ENCODE assay signal across 20 cellular contexts in genomic region chr5:168813179-168813968, GRCh38.
DNase-seq lines count a peak whose midpoint lies in the region; ATAC-seq, FAIRE-seq and TF ChIP-seq lines count a peak whose summit lies in the region.
"Had no signal": no experiment of that assay in that cellular context is flagged by ENCODE, and none has a peak within 500 bp of the region (broad histone marks: within the 10 kb centered on the region; RNA-seq: fewer than 3 reads in every experiment).

No MANE protein-coding gene starts in this region.

- intact Hi-C loops in K562 (cut with micrococcal nuclease) = no loop called here
- intact Hi-C loops in Calu3 (cut with micrococcal nuclease; ENCODE audit: unreplicated experiment) = no loop called here

- peaks cover 99% of the 10 kb centered on the region for H3K27me3 Mint-ChIP-seq in Calu3 (ENCODE audit: unreplicated experiment)
- H3K27me3 Mint-ChIP-seq: CD4-positive, alpha-beta T cell had no signal

- no peaks in the 10 kb centered on the region for H3K36me3 Mint-ChIP-seq in Calu3 (ENCODE audit: insufficient read depth, unreplicated experiment)

- peak; percentile 83 for DNase-seq in BE2C
- peak; percentile 51 for DNase-seq in SK-N-DZ (ENCODE audit: low spot score)
- DNase-seq in K562 (ENCODE audit: extremely low read depth in 1 of 4, low spot score in 3 of 4) = peak; percentile 44 to 79 (median 59)
- no peak for DNase-seq in right atrium auricular region (ENCODE audit: low spot score)
- DNase-seq in Calu3 = no peak
- DNase-seq: CD4-positive, alpha-beta T cell; GF-D8; HCEC 1CT; NCI-H1092 treated with DMSO at 0.1 percent for 48 hours; NCI-H2081; NCI-H2171 treated with DMSO at 0.1 percent for 48 hours; NCI-H446; NCI-H526 treated with DMSO at 0.1 percent for 48 hours; NK-92 treated with Interleukin-12 subunit alpha and Interleukin-12 subunit beta, amount 100 ng/mL, for 24 hours; SHP77 treated with DMSO at 0.1 percent for 48 hours had no signal

- no peak overlapping the region for H3K4me3 Mint-ChIP-seq in Calu3 (ENCODE audit: low read depth, unreplicated experiment)
- H3K4me3 Mint-ChIP-seq: CD4-positive, alpha-beta T cell; GM23338 had no signal

- TF ChIP-seq EP300 in K562 (IDR thresholded peaks at IDR 0.05; ENCODE audit: low read length) = peak; percentile 84

- no peaks in the 10 kb centered on the region for H3K9me3 Mint-ChIP-seq in Calu3 (ENCODE audit: low read depth, unreplicated experiment)
- H3K9me3 Mint-ChIP-seq: CD4-positive, alpha-beta T cell had no signal

- H3K4me1 ChIP-seq in BE2C (peaks cover 64% of the 10 kb centered on the region), K562 (replicated peaks in 1 of 2; ENCODE audit: control insufficient read depth in 2 of 2, insufficient read depth in 2 of 2, low read length in 2 of 2) (peaks cover 0 to 16% of the 10 kb centered on the region in 2 experiments; a peak in 2 of 5 replicates), right atrium auricular region (peaks cover 0 to 40% of the 10 kb centered on the region in 2 donors)

- no peaks in the 10 kb centered on the region for H3K79me2 ChIP-seq in K562 (ENCODE audit: control insufficient read depth, insufficient read depth, low read length)

- no peak overlapping the region for H3K4me3 ChIP-seq in BE2C (ENCODE audit: low read depth, low read length)
- no peak overlapping the region for H3K4me3 ChIP-seq in K562
- no peak overlapping the region for H3K4me3 ChIP-seq in right atrium auricular region
- H3K4me3 ChIP-seq: GM23338 had no signal

- no peaks in the 10 kb centered on the region for H4K20me1 ChIP-seq in K562 (replicated peaks; ENCODE audit: control insufficient read depth, insufficient read depth, low read length)

- TF ChIP-seq RAD21 in K562 (CRISPR knock-in tag; conservative IDR thresholded peaks at IDR 0.05 in 1 of 2, IDR thresholded peaks at IDR 0.05 in 1 of 2) = no peak

- no peak overlapping the region; the same call in 2 of the 3 replicates for H3K27ac ChIP-seq in K562 (ENCODE audit: extremely low read depth, low read depth, low read length)
- peak overlapping the region; percentile 2 to 62 for H3K27ac ChIP-seq in right atrium auricular region

- H3K27ac Mint-ChIP-seq in Calu3 (ENCODE audit: unreplicated experiment) = no peak overlapping the region
- H3K27ac Mint-ChIP-seq: CD4-positive, alpha-beta T cell; GM23338 had no signal

- TF ChIP-seq CTCF in BE2C (IDR thresholded peaks at IDR 0.05; ENCODE audit: low read depth, low read length) (no peak), K562 (IDR thresholded peaks at IDR 0.05 in 2 of 3, conservative IDR thresholded peaks at IDR 0.05 in 1 of 3; ENCODE audit: insufficient read depth in 2 of 3, low read depth in 1 of 3, low read length in 3 of 3) (no peak), right atrium auricular region (IDR thresholded peaks at IDR 0.05) (no peak), Calu3 (IDR thresholded peaks at IDR 0.05; ENCODE audit: unreplicated experiment) (no peak)

- ATAC-seq in K562 = peak; percentile 87
- ATAC-seq in GM18868 (IDR thresholded peaks at IDR 0.05; ENCODE audit: unreplicated experiment) = no peak
- no peak for ATAC-seq in HG02973 (IDR thresholded peaks at IDR 0.05; ENCODE audit: unreplicated experiment)
- ATAC-seq in GM18517 (IDR thresholded peaks at IDR 0.05; ENCODE audit: unreplicated experiment) = no peak
- ATAC-seq: GM23338 had no signal

- CTCF ChIA-PET in K562 (lab: Yijun Ruan, JAX; ENCODE audit: low intra/inter-chr PET ratio) = no interaction called here
- CTCF ChIA-PET in Calu3 (lab: Charles Lee) = interaction anchor here (0.6 to 0.7 kb wide), 2 partner anchors 18 to 172 kb away, joined by 3 to 7 read pairs; no protein-coding TSS in a partner anchor

- H3K9ac ChIP-seq in K562 (ENCODE audit: insufficient read depth in 1 of 2, low read depth in 2 of 2, low read length in 2 of 2) = no peak overlapping the region

- no TSS peak for BruUV-seq in K562 (replicated peaks; lab: Mats Ljungman, UMichigan)
- no TSS peak for BruUV-seq in Calu3 (replicated peaks; lab: Mats Ljungman, UMichigan)

- H3K4me1 Mint-ChIP-seq in Calu3 (ENCODE audit: low read depth, unreplicated experiment) = no peaks in the 10 kb centered on the region

- WGBS in K562 (ENCODE audit: insufficient coverage, low coverage, missing lambda C conversion rate) = 2% methylated on average over 4 of the region's 4 CpGs

- no peaks in the 10 kb centered on the region for H3K9me3 ChIP-seq in BE2C
- H3K9me3 ChIP-seq in K562 (replicated peaks; ENCODE audit: control insufficient read depth, insufficient read depth, low read depth, low read length) = no peaks in the 10 kb centered on the region
- H3K9me3 ChIP-seq in right atrium auricular region = no peaks in the 10 kb centered on the region

- TF ChIP-seq POLR2A in K562 (conservative IDR thresholded peaks at IDR 0.05) = no peak

- POLR2A ChIA-PET in K562 (lab: Yijun Ruan, JAX) = no interaction called here

- peak; percentile 92 for FAIRE-seq in K562 (lab: Jason Lieb, UNC)
- FAIRE-seq: A204.1 had no signal

- no peaks in the 10 kb centered on the region for H3K9me1 ChIP-seq in K562 (ENCODE audit: control insufficient read depth, insufficient read depth, low read length)

- no peaks in the 10 kb centered on the region for H3K27me3 ChIP-seq in BE2C
- H3K27me3 ChIP-seq in K562 (ENCODE audit: control insufficient read depth in 2 of 2, insufficient read depth in 2 of 2, low read length in 2 of 2) = peaks cover 3 to 25% of the 10 kb centered on the region in 2 experiments; a peak in 3 of 5 replicates
- no peaks in the 10 kb centered on the region for H3K27me3 ChIP-seq in right atrium auricular region

- H2AFZ ChIP-seq in K562 (ENCODE audit: low read depth, low read length) = no peak overlapping the region; the same call in 1 of the 2 replicates
- H2AFZ ChIP-seq: GM23338 had no signal

- peak overlapping the region; percentile 26; the same call in 1 of the 2 replicates for H3K4me2 ChIP-seq in K562 (ENCODE audit: insufficient read depth, low read length)
- H3K4me2 ChIP-seq: GM23338 had no signal

- H3K36me3 ChIP-seq in BE2C = peaks cover 93% of the 10 kb centered on the region
- no peaks in the 10 kb centered on the region for H3K36me3 ChIP-seq in K562 (ENCODE audit: control insufficient read depth, insufficient read depth, low read length)
- peaks cover 8% of the 10 kb centered on the region for H3K36me3 ChIP-seq in right atrium auricular region

- in situ Hi-C loops in K562 (cut with MboI) = no loop called here

TF ChIP-seq in K562, 482 proteins besides CTCF, POLR2A, EP300 and RAD21 (continues in another document):
- no peak for TF ChIP-seq MBD1 (CRISPR knock-in tag; IDR thresholded peaks at IDR 0.05)
- TF ChIP-seq CREB3 (tag; conservative IDR thresholded peaks at IDR 0.05; ENCODE audit: low read depth) = peak; percentile 74
- TF ChIP-seq ZNF12 (CRISPR knock-in tag; IDR thresholded peaks at IDR 0.05) = no peak
- peak; percentile 91; the same call in 1 of the 2 replicates for TF ChIP-seq ZNF395 (CRISPR knock-in tag; IDR thresholded peaks at IDR 0.05)
- peak; percentile 61 for TF ChIP-seq MAFK (IDR thresholded peaks at IDR 0.05; ENCODE audit: low read length)
- no peak for TF ChIP-seq HOXB6 (CRISPR knock-in tag; IDR thresholded peaks at IDR 0.05; ENCODE audit: borderline replicate concordance)
- TF ChIP-seq ZBTB9 (CRISPR knock-in tag; IDR thresholded peaks at IDR 0.05) = 0 out of 2 replicates have a peak, but pooled peaks have one; percentile 24
- 0 out of 2 replicates have a peak, but pooled peaks have one; percentile 52 for TF ChIP-seq HDAC2 (IDR thresholded peaks at IDR 0.05)

Comparison
In these comparisons a context has a peak if more than half of its experiments do, and no peak if none do; other contexts are left out.
1. DNase-seq: peak in BE2C (single experiment), SK-N-DZ (single experiment) and K562 (4 of 4); none in right atrium auricular region (single experiment) and Calu3 (single experiment).